Comparison of ENCODE assay signal across 9 cellular contexts in the genomic region with DNA sequence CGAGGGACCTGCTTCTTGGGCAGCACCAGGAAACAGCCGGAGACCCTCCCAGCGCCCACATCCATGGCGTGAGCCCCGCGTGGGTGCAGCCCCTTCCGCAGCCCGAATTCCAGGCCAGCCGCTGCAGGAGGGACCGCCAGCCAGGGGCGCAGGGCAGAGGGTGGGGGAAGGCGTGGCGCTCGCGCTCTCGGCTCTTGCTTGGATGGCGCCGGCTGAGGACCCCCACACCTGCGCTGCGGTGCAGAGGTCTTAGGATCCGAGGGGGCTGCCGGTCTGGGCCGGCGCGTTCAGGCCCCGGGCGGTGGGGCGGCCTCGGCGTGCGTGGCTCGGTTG. TPM values are rescaled to one million over a fixed set of nuclear protein-coding genes. Genes with fewer than 3 reads are reported as not detected.
DNase-seq lines count a peak whose midpoint lies in the region; ATAC-seq, FAIRE-seq and TF ChIP-seq lines count a peak whose summit lies in the region.
"Had no signal": no experiment of that assay in that cellular context is flagged by ENCODE, and none has a peak within 500 bp of the region (broad histone marks: within the 10 kb centered on the region; RNA-seq: fewer than 3 reads in every experiment).

No MANE protein-coding gene starts in this region.

- peak overlapping the region in 1 of 2 experiments; percentile 0 for H3K14ac ChIP-seq in mesenchymal stem cell (ENCODE audit: low read length in 2 of 2)

- BruUV-seq in K562 (replicated peaks; lab: Mats Ljungman, UMichigan) = no TSS peak

- peak overlapping the region; percentile 20; the same call in 1 of the 2 replicates for H3K4me3 ChIP-seq in K562
- peak overlapping the region; percentile 45 to 72 for H3K4me3 ChIP-seq in mesenchymal stem cell (ENCODE audit: insufficient read depth in 1 of 2, low read depth in 1 of 2, low read length in 2 of 2)
- H3K4me3 ChIP-seq in transverse colon = peak overlapping the region; percentile 16 to 52 (median 44)
- H3K4me3 ChIP-seq: lung had no signal

- TF ChIP-seq RAD21 in K562 (CRISPR knock-in tag; conservative IDR thresholded peaks at IDR 0.05 in 1 of 2, IDR thresholded peaks at IDR 0.05 in 1 of 2) = no peak

- H3K36me3 ChIP-seq in K562 (ENCODE audit: control insufficient read depth, insufficient read depth, low read length) (no peaks in the 10 kb centered on the region), mesenchymal stem cell (ENCODE audit: control insufficient read depth in 1 of 2, insufficient read depth in 2 of 2, low read depth in 1 of 2, low read length in 2 of 2) (no peaks in the 10 kb centered on the region), transverse colon (no peaks in the 10 kb centered on the region)

- CTCF ChIA-PET in activated naive CD4-positive, alpha-beta T cell treated with anti-CD3 and anti-CD28 coated beads for 36 hours (lab: Charles Lee) = interaction anchor here (0.9 to 1.9 kb wide), 14 partner anchors 10 to 244 kb away, joined by 3 to 27 read pairs (median 4); no protein-coding TSS in a partner anchor
- CTCF ChIA-PET in K562 (lab: Yijun Ruan, JAX; ENCODE audit: low intra/inter-chr PET ratio) = interaction anchor here (0.5 to 2.7 kb wide), 8 partner anchors 29 to 354 kb away, joined by 3 to 33 read pairs (median 4); partner anchors contain the start of gene ACTG1

- H4K8ac ChIP-seq in mesenchymal stem cell (ENCODE audit: low read length) = peak overlapping the region; percentile 83

- no peak for FAIRE-seq in K562 (lab: Jason Lieb, UNC)

- H2AFZ ChIP-seq in K562 (ENCODE audit: low read depth, low read length) (peak overlapping the region; percentile 98), mesenchymal stem cell (ENCODE audit: low read depth, low read length) (peak overlapping the region; percentile 90)

- H2BK12ac ChIP-seq in mesenchymal stem cell (ENCODE audit: low read length in 2 of 2) = peak overlapping the region; percentile 70 to 95

- peaks cover 4% of the 10 kb centered on the region for H3K27me3 Mint-ChIP-seq in activated naive CD4-positive, alpha-beta T cell treated with anti-CD3 and anti-CD28 coated beads, Interleukin-2, amount 50 U/mL, for 24 hours
- peaks cover 21% of the 10 kb centered on the region for H3K27me3 Mint-ChIP-seq in activated naive CD4-positive, alpha-beta T cell treated with anti-CD3 and anti-CD28 coated beads for 36 hours (ENCODE audit: low read depth)

- DNase-seq in activated naive CD4-positive, alpha-beta T cell treated with anti-CD3 and anti-CD28 coated beads for 36 hours = no peak
- DNase-seq in K562 (ENCODE audit: extremely low read depth in 1 of 4, low spot score in 3 of 4) (no peak), mesenchymal stem cell (no peak), transverse colon (no peak), HPDE6-E6E7 (ENCODE audit: extremely low spot score) (no peak), dedifferentiated amniotic fluid mesenchymal stem cell (ENCODE audit: extremely low spot score) (no peak), NCI-H69 (lab: John Stamatoyannopoulos, UW) (no peak)

- no peak overlapping the region for H2AK5ac ChIP-seq in mesenchymal stem cell (ENCODE audit: low read length, severe bottlenecking)

- no peaks in the 10 kb centered on the region for H4K20me1 ChIP-seq in K562 (replicated peaks; ENCODE audit: control insufficient read depth, insufficient read depth, low read length)

- no peak for ATAC-seq in K562

- no peak overlapping the region for H2BK15ac ChIP-seq in mesenchymal stem cell (ENCODE audit: low read depth, poor library complexity, severe bottlenecking)

- H3K4me1 Mint-ChIP-seq in activated naive CD4-positive, alpha-beta T cell treated with anti-CD3 and anti-CD28 coated beads, Interleukin-2, amount 50 U/mL, for 24 hours = peaks cover 4% of the 10 kb centered on the region
- peaks cover 18% of the 10 kb centered on the region for H3K4me1 Mint-ChIP-seq in activated naive CD4-positive, alpha-beta T cell treated with anti-CD3 and anti-CD28 coated beads for 36 hours (ENCODE audit: low read depth)

- peaks cover 11% of the 10 kb centered on the region; the same call in 2 of the 3 replicates for H3K79me2 ChIP-seq in K562 (ENCODE audit: control insufficient read depth, insufficient read depth, low read length)

- H3K4me1 ChIP-seq in K562 (replicated peaks in 1 of 2; ENCODE audit: control insufficient read depth in 2 of 2, insufficient read depth in 2 of 2, low read length in 2 of 2) = peaks cover 36 to 83% of the 10 kb centered on the region in 2 experiments
- peaks cover 56% of the 10 kb centered on the region for H3K4me1 ChIP-seq in mesenchymal stem cell (ENCODE audit: control insufficient read depth, insufficient read depth, low read depth, low read length)
- H3K4me1 ChIP-seq in transverse colon = peaks cover 20 to 41% (median 36%) of the 10 kb centered on the region in 4 donors

- TF ChIP-seq CTCF in K562 (IDR thresholded peaks at IDR 0.05 in 2 of 3, conservative IDR thresholded peaks at IDR 0.05 in 1 of 3; ENCODE audit: insufficient read depth in 2 of 3, low read depth in 1 of 3, low read length in 3 of 3) = no peak
- no peak for TF ChIP-seq CTCF in transverse colon (IDR thresholded peaks at IDR 0.05)

- intact Hi-C loops in activated naive CD4-positive, alpha-beta T cell treated with anti-CD3 and anti-CD28 coated beads for 36 hours (cut with micrococcal nuclease) = loop anchor here (1.0 to 10.0 kb wide), 7 partner anchors 87 to 449 kb away; partner anchors contain the start of genes BAHCC1, BAIAP2, NDUFAF8 and SLC38A10
- intact Hi-C loops in K562 (cut with micrococcal nuclease) = loop anchor here (2.0 to 10.0 kb wide), 4 partner anchors 38 to 229 kb away; partner anchors contain the start of gene SLC38A10
- intact Hi-C loops in transverse colon (cut with DNase I; ENCODE audit: low total_unique reads) = loop anchor here (2.0 to 5.0 kb wide), 3 partner anchors 89 to 232 kb away; partner anchors contain the start of gene BAHCC1

- no peaks in the 10 kb centered on the region; a peak in 1 of 5 replicates for H3K27me3 ChIP-seq in K562 (ENCODE audit: control insufficient read depth in 2 of 2, insufficient read depth in 2 of 2, low read length in 2 of 2)
- peaks cover 0 to 12% of the 10 kb centered on the region in 2 experiments for H3K27me3 ChIP-seq in mesenchymal stem cell (ENCODE audit: control insufficient read depth in 1 of 2, insufficient read depth in 1 of 2, low read length in 2 of 2)
- H3K27me3 ChIP-seq in transverse colon = peaks cover 29% of the 10 kb centered on the region

- H3K9me3 Mint-ChIP-seq in activated naive CD4-positive, alpha-beta T cell treated with anti-CD3 and anti-CD28 coated beads, Interleukin-2, amount 50 U/mL, for 24 hours = no peaks in the 10 kb centered on the region
- no peaks in the 10 kb centered on the region for H3K9me3 Mint-ChIP-seq in activated naive CD4-positive, alpha-beta T cell treated with anti-CD3 and anti-CD28 coated beads for 36 hours

- H3K4ac ChIP-seq in mesenchymal stem cell (ENCODE audit: low read depth in 1 of 2, low read length in 2 of 2) = peak overlapping the region; percentile 7 to 86

- no peaks in the 10 kb centered on the region for H3K36me3 Mint-ChIP-seq in activated naive CD4-positive, alpha-beta T cell treated with anti-CD3 and anti-CD28 coated beads, Interleukin-2, amount 50 U/mL, for 24 hours
- no peaks in the 10 kb centered on the region for H3K36me3 Mint-ChIP-seq in activated naive CD4-positive, alpha-beta T cell treated with anti-CD3 and anti-CD28 coated beads for 36 hours (ENCODE audit: low read depth)

- peak overlapping the region; percentile 49 for H2BK5ac ChIP-seq in mesenchymal stem cell (ENCODE audit: low read depth, low read length, poor library complexity, severe bottlenecking)

- H3K4me3 Mint-ChIP-seq in activated naive CD4-positive, alpha-beta T cell treated with anti-CD3 and anti-CD28 coated beads, Interleukin-2, amount 50 U/mL, for 24 hours = peak overlapping the region; percentile 42
- H3K4me3 Mint-ChIP-seq in activated naive CD4-positive, alpha-beta T cell treated with anti-CD3 and anti-CD28 coated beads for 36 hours = no peak overlapping the region

- peak overlapping the region; percentile 35 for H2BK120ac ChIP-seq in mesenchymal stem cell (ENCODE audit: low read depth, low read length)

- TF ChIP-seq POLR2A in K562 (conservative IDR thresholded peaks at IDR 0.05) = no peak
- no peak for TF ChIP-seq POLR2A in transverse colon (IDR thresholded peaks at IDR 0.05)

- H3K4me2 ChIP-seq in K562 (ENCODE audit: insufficient read depth, low read length) (peak overlapping the region; percentile 78), mesenchymal stem cell (ENCODE audit: low read length, poor library complexity, severe bottlenecking) (peak overlapping the region; percentile 93)

- H3K79me1 ChIP-seq in mesenchymal stem cell (replicated peaks; ENCODE audit: low read length, poor library complexity, severe bottlenecking) = peaks cover 2% of the 10 kb centered on the region

- H3K18ac ChIP-seq in mesenchymal stem cell (ENCODE audit: low read depth in 1 of 2, low read length in 2 of 2) = peak overlapping the region; percentile 50 to 91

- H4K91ac ChIP-seq in mesenchymal stem cell (ENCODE audit: low read length) = peak overlapping the region; percentile 75

- no peak overlapping the region for H3K27ac Mint-ChIP-seq in activated naive CD4-positive, alpha-beta T cell treated with anti-CD3 and anti-CD28 coated beads, Interleukin-2, amount 50 U/mL, for 24 hours
- no peak overlapping the region for H3K27ac Mint-ChIP-seq in activated naive CD4-positive, alpha-beta T cell treated with anti-CD3 and anti-CD28 coated beads for 36 hours

- H3K27ac ChIP-seq in K562 (ENCODE audit: extremely low read depth, low read depth, low read length) (no peak overlapping the region), mesenchymal stem cell (ENCODE audit: low read length, poor library complexity, severe bottlenecking) (no peak overlapping the region), transverse colon (no peak overlapping the region)

- TF ChIP-seq EP300 in K562 (IDR thresholded peaks at IDR 0.05; ENCODE audit: low read length) = no peak
- no peak for TF ChIP-seq EP300 in transverse colon (IDR thresholded peaks at IDR 0.05; ENCODE audit: low read depth)

- in situ Hi-C loops in K562 (cut with MboI) = loop anchor here (5.0 kb wide), 2 partner anchors 92 to 237 kb away; no protein-coding TSS in a partner anchor
- in situ Hi-C loops in transverse colon (cut with MboI; ENCODE audit: low pct_ligation_motif_present in 1 of 4, low pct_unique_long_range_greater_than_20kb in 1 of 4, low sequenced_read_pairs in 3 of 4) = loop anchor here in 3 of 4 donors (25.0 kb wide), 3 partner anchors 97 to 222 kb away; partner anchors contain the start of genes BAHCC1 (in 1 of the 3) and SLC38A10 (in 1 of the 3)

- no peaks in the 10 kb centered on the region for H3K9me1 ChIP-seq in K562 (ENCODE audit: control insufficient read depth, insufficient read depth, low read length)

- POLR2A ChIA-PET in K562 (lab: Yijun Ruan, JAX) = interaction anchor here (0.9 to 2.6 kb wide), 5 partner anchors 11 to 189 kb away, joined by 5 to 18 read pairs (median 8); partner anchors contain the start of genes ACTG1 and SLC38A10

- no peaks in the 10 kb centered on the region for H3K9me3 ChIP-seq in K562 (replicated peaks; ENCODE audit: control insufficient read depth, insufficient read depth, low read depth, low read length)
- H3K9me3 ChIP-seq in mesenchymal stem cell (ENCODE audit: control insufficient read depth, low read length) = no peaks in the 10 kb centered on the region
- no peaks in the 10 kb centered on the region for H3K9me3 ChIP-seq in transverse colon

- peak overlapping the region in 1 of 2 experiments; percentile 70 for H3K23ac ChIP-seq in mesenchymal stem cell (ENCODE audit: low read length in 2 of 2)

- WGBS in K562 (ENCODE audit: insufficient coverage, low coverage, missing lambda C conversion rate) = 44% methylated on average over 18 of the region's 32 CpGs
- 16% methylated on average over 32 of the region's 32 CpGs for WGBS in mesenchymal stem cell
- WGBS in transverse colon (ENCODE audit: low coverage in 1 of 2), 2 donors = 37% methylated on average over 5 of the region's 32 CpGs; no CpG with 5 or more reads in 1 of the 2 donors

- peak overlapping the region; percentile 69 to 93; a peak in 3 of 4 replicates for H3K9ac ChIP-seq in K562 (ENCODE audit: insufficient read depth in 1 of 2, low read depth in 2 of 2, low read length in 2 of 2)
- H3K9ac ChIP-seq in mesenchymal stem cell (ENCODE audit: low read length) = peak overlapping the region; percentile 65

RNA-seq across cellular contexts. Expression of gene ACTG1, which starts 28.8 kb away (rescaled TPM):
- total RNA-seq in activated naive CD4-positive, alpha-beta T cell treated with anti-CD3 and anti-CD28 coated beads for 36 hours = 1,000 to 10,000 TPM; 2,881 to 2,925 TPM
- 264 and 482 TPM in 2 replicates for total RNA-seq in K562 (2011; cell fraction: chromatin; rRNA removed; ENCODE audit: low replicate concordance)
- 393 and 500 TPM in 2 replicates for total RNA-seq in K562 (2011; cell fraction: nucleolus; rRNA removed)
- total RNA-seq in K562 (2011; cell fraction: nucleoplasm; rRNA removed) = 388 and 427 TPM in 2 replicates
- 1,572 and 2,328 TPM in 2 replicates for total RNA-seq in K562 (2014; rRNA removed)
- 512 and 566 TPM in 2 replicates for total RNA-seq in K562 (2014; rRNA removed; fragmentation: Illumina TruSeq; extraction: Trizol)
- total RNA-seq in K562 (2015; rRNA removed; fragmentation: Illumina TruSeq; extraction: Trizol) = 568 and 574 TPM in 2 replicates
- 1,775 and 1,801 TPM in 2 replicates for total RNA-seq in K562 (2021)
- polyA plus RNA-seq in K562 (2011; rRNA removed) = 224 and 602 TPM in 2 replicates
- 901 and 1,415 TPM in 2 replicates for polyA plus RNA-seq in K562 (2011; cell fraction: cytosol; rRNA removed)
- 1,206 and 1,333 TPM in 2 replicates for polyA plus RNA-seq in K562 (2011; cell fraction: nucleus; rRNA removed)
- 1,311 and 3,206 TPM in 2 replicates for polyA plus RNA-seq in K562 (2012)
- polyA plus RNA-seq in K562 (2014; fragmentation: Illumina TruSeq; extraction: Trizol) = 990 and 2,987 TPM in 2 replicates
- polyA plus RNA-seq in K562 (2014; fragmentation: Nextera tagmentation; extraction: Ambion mirVana) = 100 to 1,000 TPM; 259 to 386 TPM
- polyA plus RNA-seq in K562 (2014; rRNA removed) = 831 and 1,109 TPM in 2 replicates
- polyA minus RNA-seq in K562 (2011; rRNA and poly(A)+ RNA removed) = 205 and 410 TPM in 2 replicates
- 580 and 1,178 TPM in 2 replicates for polyA minus RNA-seq in K562 (2011; cell fraction: cytosol; rRNA and poly(A)+ RNA removed)
- polyA minus RNA-seq in K562 (2011; cell fraction: nucleus; rRNA and poly(A)+ RNA removed) = 230 and 388 TPM in 2 replicates
- 7,126 TPM for polyA plus RNA-seq in mesenchymal stem cell (2013, experiment 1 of 2)
- 6,723 TPM for polyA plus RNA-seq in mesenchymal stem cell (2013, experiment 2 of 2)
- 1,000 to 10,000 TPM; 2,099 to 4,882 (median 4,009) TPM for total RNA-seq in transverse colon

RNA-seq across cellular contexts. Expression of gene FSCN2, which starts 44.3 kb away (rescaled TPM):
- total RNA-seq in activated naive CD4-positive, alpha-beta T cell treated with anti-CD3 and anti-CD28 coated beads for 36 hours = not detected
- 0.23 TPM in 1 of 2 replicates, not detected in the other for total RNA-seq in K562 (2011; cell fraction: chromatin; rRNA removed; ENCODE audit: low replicate concordance)
- 0.26 and 0.33 TPM in 2 replicates for total RNA-seq in K562 (2011; cell fraction: nucleolus; rRNA removed)
- total RNA-seq in K562 (2011; cell fraction: nucleoplasm; rRNA removed) = 0.37 TPM in 1 of 2 replicates, not detected in the other
- not detected in 2 replicates for total RNA-seq in K562 (2014; rRNA removed)
- total RNA-seq in K562 (2014; rRNA removed; fragmentation: Illumina TruSeq; extraction: Trizol) = not detected in 2 replicates
- total RNA-seq in K562 (2015; rRNA removed; fragmentation: Illumina TruSeq; extraction: Trizol) = not detected in 2 replicates
- not detected in 2 replicates for total RNA-seq in K562 (2021)
- polyA plus RNA-seq in K562 (2011; rRNA removed) = not detected in 2 replicates
- not detected in 2 replicates for polyA plus RNA-seq in K562 (2011; cell fraction: cytosol; rRNA removed)
- polyA plus RNA-seq in K562 (2011; cell fraction: nucleus; rRNA removed) = 0.14 TPM in 1 of 2 replicates, not detected in the other
- polyA plus RNA-seq in K562 (2012) = 0.25 and 0.30 TPM in 2 replicates
- not detected in 2 replicates for polyA plus RNA-seq in K562 (2014; fragmentation: Illumina TruSeq; extraction: Trizol)
- not detected for polyA plus RNA-seq in K562 (2014; fragmentation: Nextera tagmentation; extraction: Ambion mirVana)
- 0.08 TPM in 1 of 2 replicates, not detected in the other for polyA plus RNA-seq in K562 (2014; rRNA removed)
- polyA minus RNA-seq in K562 (2011; rRNA and poly(A)+ RNA removed) = not detected in 2 replicates
- not detected in 2 replicates for polyA minus RNA-seq in K562 (2011; cell fraction: cytosol; rRNA and poly(A)+ RNA removed)
- 0.13 TPM in 1 of 2 replicates, not detected in the other for polyA minus RNA-seq in K562 (2011; cell fraction: nucleus; rRNA and poly(A)+ RNA removed)
- 0.23 TPM for polyA plus RNA-seq in mesenchymal stem cell (2013, experiment 1 of 2)
- 0.15 TPM for polyA plus RNA-seq in mesenchymal stem cell (2013, experiment 2 of 2)
- 10 to 100 TPM in 2 of 4 donors, 1 to 10 TPM in 2; 2.3 to 36.4 (median 17.2) TPM for total RNA-seq in transverse colon
